Comparison of ENCODE assay signal across 1 cellular context in genomic region chr18:22001912-22002487, GRCh38.
TF ChIP-seq lines count a peak whose summit lies in the region.

No MANE protein-coding gene starts in this region.

TF ChIP-seq in HepG2, 621 proteins besides CTCF, POLR2A, EP300 and RAD21 (continued from another document and continues in another):
- TF ChIP-seq HMGXB4 (CRISPR knock-in tag; IDR thresholded peaks at IDR 0.05; ENCODE audit: borderline replicate concordance in 1 of 2, low read depth in 1 of 2) = peak in 1 of 2 experiments; percentile 57; a peak in 2 of 4 replicates
- 0 out of 2 replicates have a peak, but pooled peaks have one; percentile 56 for TF ChIP-seq ZNF772 (CRISPR knock-in tag; IDR thresholded peaks at IDR 0.05)
- peak; percentile 40; the same call in 1 of the 2 replicates for TF ChIP-seq SP4 (CRISPR knock-in tag; IDR thresholded peaks at IDR 0.05)
- peak; percentile 83; the same call in 1 of the 2 replicates for TF ChIP-seq YEATS4 (CRISPR knock-in tag; IDR thresholded peaks at IDR 0.05; ENCODE audit: borderline replicate concordance)
- 0 out of 2 replicates have a peak, but pooled peaks have one; percentile 23 for TF ChIP-seq WIZ (CRISPR knock-in tag; IDR thresholded peaks at IDR 0.05)
- peak; percentile 80 for TF ChIP-seq TFDP2 (CRISPR knock-in tag; IDR thresholded peaks at IDR 0.05)
- 0 out of 2 replicates have a peak, but pooled peaks have one; percentile 36 for TF ChIP-seq TFDP1 (CRISPR knock-in tag; IDR thresholded peaks at IDR 0.05; ENCODE audit: borderline replicate concordance)
- TF ChIP-seq BCL6 (CRISPR knock-in tag; IDR thresholded peaks at IDR 0.05) = peak; percentile 50; the same call in 1 of the 2 replicates
- TF ChIP-seq ZNF350 (CRISPR knock-in tag; IDR thresholded peaks at IDR 0.05; ENCODE audit: borderline replicate concordance, low read depth) = peak; percentile 61; the same call in 1 of the 2 replicates
- TF ChIP-seq ZNF556 (CRISPR knock-in tag; IDR thresholded peaks at IDR 0.05; ENCODE audit: borderline replicate concordance) = peak; percentile 69; the same call in 1 of the 2 replicates
- TF ChIP-seq KDM2A (CRISPR knock-in tag; IDR thresholded peaks at IDR 0.05; ENCODE audit: borderline replicate concordance, low read depth) = 0 out of 2 replicates have a peak, but pooled peaks have one; percentile 17
- TF ChIP-seq FOXO1 (CRISPR knock-in tag; IDR thresholded peaks at IDR 0.05) = peak; percentile 47
- peak; percentile 73; the same call in 1 of the 2 replicates for TF ChIP-seq ZNF280B (CRISPR knock-in tag; IDR thresholded peaks at IDR 0.05; ENCODE audit: borderline replicate concordance)
- no peak for TF ChIP-seq BATF2 (CRISPR knock-in tag; IDR thresholded peaks at IDR 0.05)
- TF ChIP-seq ZNF180 (CRISPR knock-in tag; IDR thresholded peaks at IDR 0.05; ENCODE audit: borderline replicate concordance, low read depth) = no peak; the same call in 1 of the 2 replicates
- TF ChIP-seq ZNF781 (CRISPR knock-in tag; IDR thresholded peaks at IDR 0.05; ENCODE audit: borderline replicate concordance, not compliant biosample characterization) = peak; percentile 77
- TF ChIP-seq ARID3A (IDR thresholded peaks at IDR 0.05; ENCODE audit: low read depth, low read length) = no peak
- TF ChIP-seq ZNF619 (CRISPR knock-in tag; IDR thresholded peaks at IDR 0.05) = peak; percentile 48; the same call in 1 of the 2 replicates
- peak; percentile 61; the same call in 1 of the 2 replicates for TF ChIP-seq POLR2G (IDR thresholded peaks at IDR 0.05; ENCODE audit: low read depth, low read length)
- 0 out of 2 replicates have a peak, but pooled peaks have one; percentile 55 for TF ChIP-seq ATF5 (CRISPR knock-in tag; IDR thresholded peaks at IDR 0.05; ENCODE audit: low read depth)
- peak; percentile 66; the same call in 1 of the 2 replicates for TF ChIP-seq DPF2 (CRISPR knock-in tag; IDR thresholded peaks at IDR 0.05; ENCODE audit: borderline replicate concordance, low read depth)
- no peak for TF ChIP-seq CENPBD1 (CRISPR knock-in tag; IDR thresholded peaks at IDR 0.05; ENCODE audit: borderline replicate concordance, low read depth)
- TF ChIP-seq KLF16 (CRISPR knock-in tag; IDR thresholded peaks at IDR 0.05) = no peak
- TF ChIP-seq MAFG (CRISPR knock-in tag; IDR thresholded peaks at IDR 0.05) = no peak
- TF ChIP-seq SP5 (CRISPR knock-in tag; IDR thresholded peaks at IDR 0.05; ENCODE audit: borderline replicate concordance, low read depth) = 0 out of 2 replicates have a peak, but pooled peaks have one; percentile 18
- 0 out of 2 replicates have a peak, but pooled peaks have one; percentile 30 for TF ChIP-seq TGIF2 (CRISPR knock-in tag; IDR thresholded peaks at IDR 0.05)
- TF ChIP-seq SALL1 (CRISPR knock-in tag; IDR thresholded peaks at IDR 0.05) = peak; percentile 94
- TF ChIP-seq ZNF768 (CRISPR knock-in tag; IDR thresholded peaks at IDR 0.05) = peak; percentile 53
- no peak for TF ChIP-seq MIER2 (CRISPR knock-in tag; IDR thresholded peaks at IDR 0.05)
- TF ChIP-seq GABPB1 (CRISPR knock-in tag; IDR thresholded peaks at IDR 0.05) = peak; percentile 27
- peak; percentile 57; the same call in 1 of the 2 replicates for TF ChIP-seq NFKB2 (CRISPR knock-in tag; IDR thresholded peaks at IDR 0.05; ENCODE audit: borderline replicate concordance)
- TF ChIP-seq ZNF230 (CRISPR knock-in tag; IDR thresholded peaks at IDR 0.05) = 0 out of 2 replicates have a peak, but pooled peaks have one; percentile 40
- TF ChIP-seq ZFP90 (CRISPR knock-in tag; IDR thresholded peaks at IDR 0.05; ENCODE audit: borderline replicate concordance) = peak; percentile 72; the same call in 1 of the 2 replicates
- TF ChIP-seq NR2C2 (CRISPR knock-in tag; IDR thresholded peaks at IDR 0.05; ENCODE audit: borderline replicate concordance) = peak; percentile 41; the same call in 1 of the 2 replicates
- TF ChIP-seq BCL3 (CRISPR knock-in tag; IDR thresholded peaks at IDR 0.05) = no peak
- TF ChIP-seq JUN (CRISPR knock-in tag; IDR thresholded peaks at IDR 0.05) = peak; percentile 69
- peak; percentile 24; the same call in 1 of the 2 replicates for TF ChIP-seq YEATS2 (CRISPR knock-in tag; IDR thresholded peaks at IDR 0.05; ENCODE audit: borderline replicate concordance)
- TF ChIP-seq KMT2B (CRISPR knock-in tag; IDR thresholded peaks at IDR 0.05) = peak; percentile 49; the same call in 1 of the 2 replicates
- no peak for TF ChIP-seq CENPT (CRISPR knock-in tag; IDR thresholded peaks at IDR 0.05; ENCODE audit: low read depth)
- no peak for TF ChIP-seq MATR3 (CRISPR knock-in tag; IDR thresholded peaks at IDR 0.05)
- peak; percentile 26; the same call in 1 of the 2 replicates for TF ChIP-seq ZNF224 (CRISPR knock-in tag; IDR thresholded peaks at IDR 0.05)
- no peak for TF ChIP-seq ZNF615 (CRISPR knock-in tag; IDR thresholded peaks at IDR 0.05; ENCODE audit: borderline replicate concordance)
- TF ChIP-seq ZBTB20 (CRISPR knock-in tag; IDR thresholded peaks at IDR 0.05; ENCODE audit: borderline replicate concordance, low read depth) = peak; percentile 52; the same call in 1 of the 2 replicates
- no peak for TF ChIP-seq ZNF333 (CRISPR knock-in tag; IDR thresholded peaks at IDR 0.05; ENCODE audit: borderline replicate concordance)
- peak; percentile 12; the same call in 1 of the 2 replicates for TF ChIP-seq TCF7 (IDR thresholded peaks at IDR 0.05; ENCODE audit: low read depth)
- no peak for TF ChIP-seq TOE1 (CRISPR knock-in tag; IDR thresholded peaks at IDR 0.05)
- no peak for TF ChIP-seq ZSCAN22 (CRISPR knock-in tag; IDR thresholded peaks at IDR 0.05)
- peak; percentile 67 for TF ChIP-seq RXRA (CRISPR knock-in tag; IDR thresholded peaks at IDR 0.05)
- peak; percentile 94 for TF ChIP-seq PAXIP1 (CRISPR knock-in tag; conservative IDR thresholded peaks at IDR 0.05)
- TF ChIP-seq TARDBP (CRISPR knock-in tag; IDR thresholded peaks at IDR 0.05) = peak; percentile 55; the same call in 1 of the 2 replicates
- TF ChIP-seq DRAP1 (CRISPR knock-in tag; IDR thresholded peaks at IDR 0.05) = peak; percentile 69
- peak; percentile 75; the same call in 1 of the 2 replicates for TF ChIP-seq REPIN1 (CRISPR knock-in tag; IDR thresholded peaks at IDR 0.05; ENCODE audit: borderline replicate concordance, low read depth)
- no peak for TF ChIP-seq ZBTB38 (CRISPR knock-in tag; IDR thresholded peaks at IDR 0.05)
- TF ChIP-seq ZNF546 (CRISPR knock-in tag; conservative IDR thresholded peaks at IDR 0.05) = no peak
- peak; percentile 76 for TF ChIP-seq FOXA3 (CRISPR knock-in tag; IDR thresholded peaks at IDR 0.05)
